ENCODE assay signal across 19 cellular contexts in the genomic region with DNA sequence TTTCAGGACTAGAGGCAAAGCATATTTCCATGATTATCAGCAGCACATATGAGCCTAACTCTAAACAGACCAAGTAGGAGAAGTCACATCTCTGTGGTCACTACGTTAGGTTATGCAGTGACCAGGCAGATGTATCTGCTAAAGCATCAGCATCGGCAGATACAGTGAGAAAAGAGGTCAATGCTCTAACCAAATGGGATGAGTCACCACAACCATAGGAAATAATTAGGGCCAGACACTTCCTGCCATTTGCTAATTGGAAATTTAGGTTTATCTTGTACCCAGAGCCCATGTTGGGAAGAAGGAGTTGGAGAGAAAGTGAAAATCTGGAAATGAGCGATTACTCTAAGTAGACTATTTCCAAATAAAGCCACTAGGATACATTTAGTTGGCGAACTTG.
"Had no signal": no experiment of that assay in that cellular context is flagged by ENCODE, and none has a peak within 500 bp of the region (broad histone marks: within the 10 kb centered on the region; RNA-seq: fewer than 3 reads in every experiment).

No MANE protein-coding gene starts in this region.

- DNase-seq: activated CD4-positive, alpha-beta memory T cell treated with anti-CD3 and anti-CD28 coated beads, Interleukin-2, amount 10 ng/mL, durations not matched to agents 7 days and 5 days; activated CD4-positive, alpha-beta T cell treated with anti-CD3 and anti-CD28 coated beads for 36 hours; activated effector memory CD4-positive, alpha-beta T cell treated with Interleukin-2 at 50 U/mL for 16 hours; activated T-cell treated with anti-CD3 and anti-CD28 coated beads, Interleukin-2, amount 50 U/mL, for 24 hours; amniotic stem cell; body of pancreas; central memory CD4-positive, alpha-beta T cell; endodermal cell; islet precursor cell; left lung; natural killer cell; stimulated activated CD4-positive, alpha-beta T cell treated with anti-CD3 and anti-CD28 coated beads, Interleukin-2, amount 100 ng/mL, for 48 hours; stimulated activated naive B cell treated with anti-CD40 and anti-IgM and Interleukin-4, amounts not matched to agents 10 μg/mL and 1 μg/mL and 100 μg/mL, for 72 hours; T-helper 17 cell; tibial artery had no signal

- H3K27me3 Mint-ChIP-seq: activated CD4-positive, alpha-beta memory T cell treated with anti-CD3 and anti-CD28 coated beads, Interleukin-2, amount 10 ng/mL, durations not matched to agents 7 days and 5 days; activated CD4-positive, alpha-beta T cell treated with anti-CD3 and anti-CD28 coated beads for 36 hours; activated naive CD4-positive, alpha-beta T cell treated with anti-CD3 and anti-CD28 coated beads, Interleukin-2, amount 50 U/mL, for 24 hours; activated T-cell treated with anti-CD3 and anti-CD28 coated beads, Interleukin-2, amount 50 U/mL, for 24 hours; dendritic cell treated with granulocyte-macrophage colony-stimulating factor and Interleukin-4, amounts not matched to agents 40 ng/mL and 50 ng/mL, for 4 days; stimulated activated naive B cell treated with anti-CD40 and anti-IgM and Interleukin-4, amounts not matched to agents 10 μg/mL and 1 μg/mL and 100 μg/mL, for 72 hours; T-helper 17 cell had no signal

- H3K36me3 ChIP-seq: left lung, neutrophil, tibial artery had no signal

- H3K4me3 Mint-ChIP-seq: activated CD4-positive, alpha-beta memory T cell treated with anti-CD3 and anti-CD28 coated beads, Interleukin-2, amount 10 ng/mL, durations not matched to agents 7 days and 5 days; activated CD4-positive, alpha-beta T cell treated with anti-CD3 and anti-CD28 coated beads for 36 hours; activated naive CD4-positive, alpha-beta T cell treated with anti-CD3 and anti-CD28 coated beads, Interleukin-2, amount 50 U/mL, for 24 hours; activated T-cell treated with anti-CD3 and anti-CD28 coated beads, Interleukin-2, amount 50 U/mL, for 24 hours; dendritic cell treated with granulocyte-macrophage colony-stimulating factor and Interleukin-4, amounts not matched to agents 40 ng/mL and 50 ng/mL, for 4 days; endodermal cell; natural killer cell; stimulated activated naive B cell treated with anti-CD40 and anti-IgM and Interleukin-4, amounts not matched to agents 10 μg/mL and 1 μg/mL and 100 μg/mL, for 72 hours; T-helper 17 cell had no signal

- H3K4me1 Mint-ChIP-seq: activated CD4-positive, alpha-beta memory T cell treated with anti-CD3 and anti-CD28 coated beads, Interleukin-2, amount 10 ng/mL, durations not matched to agents 7 days and 5 days; activated CD4-positive, alpha-beta T cell treated with anti-CD3 and anti-CD28 coated beads for 36 hours; activated naive CD4-positive, alpha-beta T cell treated with anti-CD3 and anti-CD28 coated beads, Interleukin-2, amount 50 U/mL, for 24 hours; natural killer cell; stimulated activated naive B cell treated with anti-CD40 and anti-IgM and Interleukin-4, amounts not matched to agents 10 μg/mL and 1 μg/mL and 100 μg/mL, for 72 hours; T-helper 17 cell had no signal

- H3K4me3 ChIP-seq: body of pancreas, left lung, tibial artery had no signal

- FAIRE-seq: urothelium cell line had no signal

- H3K4me1 ChIP-seq: body of pancreas, left lung had no signal

- H3K27ac Mint-ChIP-seq: activated CD4-positive, alpha-beta memory T cell treated with anti-CD3 and anti-CD28 coated beads, Interleukin-2, amount 10 ng/mL, durations not matched to agents 7 days and 5 days; activated CD4-positive, alpha-beta T cell treated with anti-CD3 and anti-CD28 coated beads for 36 hours; activated naive CD4-positive, alpha-beta T cell treated with anti-CD3 and anti-CD28 coated beads, Interleukin-2, amount 50 U/mL, for 24 hours; activated T-cell treated with anti-CD3 and anti-CD28 coated beads, Interleukin-2, amount 50 U/mL, for 24 hours; dendritic cell treated with granulocyte-macrophage colony-stimulating factor and Interleukin-4, amounts not matched to agents 40 ng/mL and 50 ng/mL, for 4 days; endodermal cell; natural killer cell; stimulated activated naive B cell treated with anti-CD40 and anti-IgM and Interleukin-4, amounts not matched to agents 10 μg/mL and 1 μg/mL and 100 μg/mL, for 72 hours; T-helper 17 cell had no signal

- H3K9me3 Mint-ChIP-seq: activated naive CD4-positive, alpha-beta T cell treated with anti-CD3 and anti-CD28 coated beads, Interleukin-2, amount 50 U/mL, for 24 hours; activated T-cell treated with anti-CD3 and anti-CD28 coated beads, Interleukin-2, amount 50 U/mL, for 24 hours; dendritic cell treated with granulocyte-macrophage colony-stimulating factor and Interleukin-4, amounts not matched to agents 40 ng/mL and 50 ng/mL, for 4 days had no signal

- ATAC-seq: activated CD4-positive, alpha-beta T cell treated with anti-CD3 and anti-CD28 coated beads for 36 hours; body of pancreas; left lung; natural killer cell; stimulated activated naive B cell treated with anti-CD40 and anti-IgM and Interleukin-4, amounts not matched to agents 10 μg/mL and 1 μg/mL and 100 μg/mL, for 72 hours; T-helper 17 cell had no signal

- H3K36me3 Mint-ChIP-seq: activated naive CD4-positive, alpha-beta T cell treated with anti-CD3 and anti-CD28 coated beads, Interleukin-2, amount 50 U/mL, for 24 hours; natural killer cell; stimulated activated naive B cell treated with anti-CD40 and anti-IgM and Interleukin-4, amounts not matched to agents 10 μg/mL and 1 μg/mL and 100 μg/mL, for 72 hours had no signal

- H3K27me3 ChIP-seq: body of pancreas, left lung, neutrophil, tibial artery had no signal

- H3K9me3 ChIP-seq: body of pancreas, left lung, neutrophil, tibial artery had no signal

- H3K27ac ChIP-seq: body of pancreas, left lung, neutrophil, tibial artery had no signal
